ENCODE assay signal across 22 cellular contexts in genomic region chr12:109087250-109087649, GRCh38. TPM values are rescaled to one million over a fixed set of nuclear protein-coding genes. Genes with fewer than 3 reads are reported as not detected.
DNase-seq lines count a peak whose midpoint lies in the region; ATAC-seq and TF ChIP-seq lines count a peak whose summit lies in the region.
"Had no signal": no experiment of that assay in that cellular context is flagged by ENCODE, and none has a peak within 500 bp of the region (broad histone marks: within the 10 kb centered on the region; RNA-seq: fewer than 3 reads in every experiment).

No MANE protein-coding gene starts in this region.

- H3K36me3 ChIP-seq in lower lobe of right lung = peaks cover 86% of the 10 kb centered on the region
- H3K36me3 ChIP-seq: ovary had no signal

- peak overlapping the region; percentile 59 for H3K27ac ChIP-seq in angular gyrus (ENCODE audit: low read depth, low read length)
- H3K27ac ChIP-seq in lower lobe of right lung = no peak overlapping the region
- H3K27ac ChIP-seq: ovary, tibial artery had no signal

- peaks cover 9% of the 10 kb centered on the region for H3K4me1 ChIP-seq in lower lobe of right lung

- no peaks in the 10 kb centered on the region for H3K9me3 ChIP-seq in lower lobe of right lung
- H3K9me3 ChIP-seq: ovary, tibial artery had no signal

- TF ChIP-seq CTCF in lower lobe of right lung (IDR thresholded peaks at IDR 0.05) = no peak

- peak; percentile 66 for ATAC-seq in Right ventricle myocardium superior (ENCODE audit: poor library complexity)
- ATAC-seq in lower lobe of right lung = no peak
- ATAC-seq: naive thymus-derived CD8-positive, alpha-beta T cell; Panc1; SK-N-SH treated with all-trans-retinoic acid at 6 μM for 48 hours; stimulated activated effector memory CD8-positive, alpha-beta T cell treated with anti-CD3 and anti-CD28 coated beads, Interleukin-12 subunit alpha, Interleukin-12 subunit beta, amount 100 ng/mL, for 72 hours had no signal

- DNase-seq in Right ventricle myocardium superior = no peak
- no peak for DNase-seq in cardiac septum (ENCODE audit: low spot score)
- DNase-seq in kidney tubule cell (ENCODE audit: low spot score) = peak; percentile 17
- peak; percentile 12 for DNase-seq in superior temporal gyrus (ENCODE audit: extremely low spot score)
- no peak for DNase-seq in posterior vena cava (ENCODE audit: low spot score)
- no peak for DNase-seq in glomerular visceral epithelial cell (ENCODE audit: extremely low spot score)
- no peak for DNase-seq in lower lobe of right lung
- DNase-seq: activated B cell treated with CpG ODN at 0.5 μM for 24 hours; activated CD4-positive, alpha-beta T cell treated with anti-CD3 and anti-CD28 coated beads, Interleukin-2, amount 50 U/mL, for 48 hours; activated naive CD4-positive, alpha-beta T cell treated with anti-CD3 and anti-CD28 coated beads, Interleukin-2, amount 50 U/mL, for 16 hours; activated T-cell treated with anti-CD3 and anti-CD28 coated beads, Interleukin-2, amount 50 U/mL, for 48 hours; cortex of kidney; hypothalamus; naive thymus-derived CD8-positive, alpha-beta T cell; NCI-H1694; NCI-H2227 treated with DMSO at 0.1 percent for 48 hours; ovary; tibial artery had no signal

- H3K27me3 ChIP-seq in lower lobe of right lung (ENCODE audit: low read depth) = no peaks in the 10 kb centered on the region
- H3K27me3 ChIP-seq: ovary, tibial artery had no signal

- no peak overlapping the region for H3K4me3 ChIP-seq in lower lobe of right lung
- H3K4me3 ChIP-seq: ovary, tibial artery had no signal

- intact Hi-C loops in Right ventricle myocardium superior (cut with DNase I) = loop anchor here (10.0 kb wide), 1 partner anchor 442 kb away; no protein-coding TSS in a partner anchor
- intact Hi-C loops in cardiac septum (cut with DNase I) = no loop called here
- intact Hi-C loops in posterior vena cava (cut with DNase I) = no loop called here
- intact Hi-C loops in lower lobe of right lung (cut with DNase I) = no loop called here

RNA-seq across cellular contexts. Expression of gene ALKBH2, which starts 6.0 kb away (rescaled TPM):
- 7.2 TPM for total RNA-seq in Right ventricle myocardium superior
- 9.7 TPM for total RNA-seq in cardiac septum
- 10 to 100 TPM; 13.3 to 18.4 TPM for total RNA-seq in posterior vena cava
- total RNA-seq in lower lobe of right lung = 9.6 TPM

RNA-seq across cellular contexts. Expression of gene UNG, which starts 10.1 kb away (rescaled TPM):
- total RNA-seq in Right ventricle myocardium superior = 24.8 TPM
- total RNA-seq in cardiac septum = 25.5 TPM
- 10 to 100 TPM; 10.3 to 11.1 TPM for total RNA-seq in posterior vena cava
- 20.5 TPM for total RNA-seq in lower lobe of right lung

RNA-seq across cellular contexts. Expression of gene ACACB, which starts 29.1 kb away (rescaled TPM):
- total RNA-seq in Right ventricle myocardium superior = 167 TPM
- total RNA-seq in cardiac septum = 64.5 TPM
- total RNA-seq in posterior vena cava = 10 to 100 TPM; 29.4 to 49.7 TPM
- 42.5 TPM for total RNA-seq in lower lobe of right lung

RNA-seq across cellular contexts. Expression of gene USP30, which starts 34.9 kb away (rescaled TPM):
- total RNA-seq in Right ventricle myocardium superior (12.2 TPM), cardiac septum (15.9 TPM), posterior vena cava (1 to 10 TPM; 8.1 to 8.3 TPM), lower lobe of right lung (13.9 TPM)

Comparison
In these comparisons a context has a peak if more than half of its experiments do, and no peak if none do; other contexts are left out.
1. DNase-seq: peak in kidney tubule cell (single experiment) and superior temporal gyrus (single experiment); none in Right ventricle myocardium superior (single experiment), cardiac septum (single experiment), posterior vena cava (single experiment), glomerular visceral epithelial cell (single experiment) and lower lobe of right lung (single experiment).